15 cellular contexts compared by ENCODE assay signal in the genomic region with DNA sequence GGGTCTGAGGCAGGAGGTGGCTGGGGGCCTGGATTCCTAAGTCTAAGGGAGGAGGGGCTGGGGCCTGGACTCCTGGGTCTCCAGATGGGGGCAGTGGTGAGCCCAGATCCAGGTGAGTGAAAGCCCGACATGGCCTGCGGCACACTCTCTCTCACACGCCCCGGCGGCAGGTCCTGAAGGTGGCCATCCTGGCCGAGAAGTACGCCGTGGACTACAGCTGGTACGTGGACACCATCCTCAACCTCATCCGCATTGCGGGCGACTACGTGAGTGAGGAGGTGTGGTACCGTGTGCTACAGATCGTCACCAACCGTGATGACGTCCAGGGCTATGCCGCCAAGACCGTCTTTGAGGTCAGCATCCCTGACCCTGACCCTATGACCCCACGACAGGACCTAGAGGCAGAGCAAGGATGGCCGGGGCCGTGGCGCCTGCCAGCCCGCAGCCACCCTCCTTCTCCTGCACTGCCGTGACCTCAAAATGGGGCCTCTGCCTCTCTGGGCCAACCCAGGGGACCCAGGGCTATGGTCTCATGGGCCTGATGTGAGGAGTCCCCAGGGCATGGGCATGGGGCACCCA. TPM values are rescaled to one million over a fixed set of nuclear protein-coding genes. Genes with fewer than 3 reads are reported as not detected.
A peak's percentile ranks its signal among the peaks of the same experiment; 100 is the strongest.
DNase-seq lines count a peak whose midpoint lies in the region; ATAC-seq and TF ChIP-seq lines count a peak whose summit lies in the region.
"Had no signal": no experiment of that assay in that cellular context is flagged by ENCODE, and none has a peak within 500 bp of the region (broad histone marks: within the 10 kb centered on the region; RNA-seq: fewer than 3 reads in every experiment).

No MANE protein-coding gene starts in this region.

- H3K27me3 ChIP-seq in SK-N-SH (ENCODE audit: insufficient read depth), result no peaks in the 10 kb centered on the region
- H3K27me3 ChIP-seq in HCT116 (ENCODE audit: insufficient read depth, low read length), result no peaks in the 10 kb centered on the region
- no peaks in the 10 kb centered on the region for H3K27me3 ChIP-seq in stomach
- H3K27me3 ChIP-seq: vagina had no signal

- H4K20me1 ChIP-seq in SK-N-SH (ENCODE audit: insufficient read depth) (no peaks in the 10 kb centered on the region), HCT116 (ENCODE audit: insufficient read depth) (no peaks in the 10 kb centered on the region)

- ATAC-seq in SK-N-SH treated with all-trans-retinoic acid at 6 μM for 48 hours (no peak), HCT116 (peak; percentile 66), HG03521 (IDR thresholded peaks at IDR 0.05; ENCODE audit: unreplicated experiment) (no peak)

- H3K9ac ChIP-seq in SK-N-SH, result no peak overlapping the region
- H3K9ac ChIP-seq in HCT116 (ENCODE audit: low read length), result no peak overlapping the region

- no peak for TF ChIP-seq POLR2A in HCT116 (IDR thresholded peaks at IDR 0.05; ENCODE audit: borderline replicate concordance, extremely low read depth, insufficient read depth, insufficient read length)
- no peak for TF ChIP-seq POLR2A in stomach (IDR thresholded peaks at IDR 0.05)

- H3K4me2 ChIP-seq in SK-N-SH, result no peak overlapping the region
- H3K4me2 ChIP-seq in HCT116 (ENCODE audit: low read length), result no peak overlapping the region

- TF ChIP-seq EP300 in SK-N-SH (IDR thresholded peaks at IDR 0.05; ENCODE audit: borderline replicate concordance in 1 of 2, low read depth in 1 of 2, low read length in 1 of 2), result no peak
- TF ChIP-seq EP300 in stomach (IDR thresholded peaks at IDR 0.05), result no peak

- POLR2A ChIA-PET in SK-N-SH (lab: Yijun Ruan, JAX), result no interaction called here
- POLR2A ChIA-PET in HCT116 (lab: Charles Lee), result no interaction called here

- H3K79me2 ChIP-seq in SK-N-SH (ENCODE audit: insufficient read depth), result no peaks in the 10 kb centered on the region
- H3K79me2 ChIP-seq in HCT116 (ENCODE audit: insufficient read depth, low read length), result no peaks in the 10 kb centered on the region

- H3K4me1 ChIP-seq in SK-N-SH (ENCODE audit: control insufficient read depth in 1 of 2, insufficient read depth in 2 of 2, low read depth in 1 of 2, low read length in 1 of 2) (peaks cover 0 to 16% of the 10 kb centered on the region in 2 experiments; a peak in 1 of 4 replicates), HCT116 (ENCODE audit: control insufficient read depth in 1 of 2, insufficient read depth in 2 of 2, low read length in 2 of 2) (peaks cover 4% of the 10 kb centered on the region in 2 experiments; a peak in 3 of 4 replicates), stomach (peaks cover 0 to 22% (median 12%) of the 10 kb centered on the region in 4 donors)

- no peak overlapping the region for H3K27ac Mint-ChIP-seq in osteocyte (ENCODE audit: unreplicated experiment)

- CTCF ChIA-PET in SK-N-SH (lab: Yijun Ruan, JAX), result interaction anchor here (1.3 kb wide), 1 partner anchor 91 kb away, joined by 3 read pairs; no protein-coding TSS in a partner anchor
- CTCF ChIA-PET in HCT116 (lab: Charles Lee), result no interaction called here

- WGBS in SK-N-SH (ENCODE audit: low lambda C conversion rate), result 97% methylated on average over 8 of the region's 25 CpGs
- WGBS in stomach, 5 donors, result 90 to 100% (median 94%) methylated on average over 1 to 25 of the region's 25 CpGs

- H3K9me3 Mint-ChIP-seq in osteocyte (ENCODE audit: unreplicated experiment), result no peaks in the 10 kb centered on the region

- peaks cover 2% of the 10 kb centered on the region for H3K4me1 Mint-ChIP-seq in osteocyte (ENCODE audit: unreplicated experiment)

- TF ChIP-seq RAD21 in SK-N-SH (IDR thresholded peaks at IDR 0.05; ENCODE audit: low read length) (no peak), HCT116 (IDR thresholded peaks at IDR 0.05; ENCODE audit: low read depth) (no peak)

- no peak overlapping the region for H2AFZ ChIP-seq in SK-N-SH (ENCODE audit: low read depth)
- no peak overlapping the region for H2AFZ ChIP-seq in HCT116 (ENCODE audit: low read depth, low read length, poor library complexity, severe bottlenecking)

- H3K27ac ChIP-seq in SK-N-SH (ENCODE audit: low read depth in 2 of 2, low read length in 1 of 2), result no peak overlapping the region
- H3K27ac ChIP-seq in HCT116 (ENCODE audit: low read depth, low read length), result no peak overlapping the region
- H3K27ac ChIP-seq in stomach, result no peak overlapping the region
- H3K27ac ChIP-seq: vagina had no signal

- H3K4me3 Mint-ChIP-seq in osteocyte (ENCODE audit: unreplicated experiment), result no peak overlapping the region

- RAD21 ChIA-PET in HCT116 (lab: Charles Lee; ENCODE audit: low non-redundant PET in 1 of 2, low total read pairs in 2 of 2, uncharacterized antibody in 2 of 2, unreplicated experiment in 2 of 2), result no interaction called here

- DNase-seq in SK-N-SH, result no peak
- DNase-seq in HCT116 (ENCODE audit: low read depth, low spot score), result no peak
- DNase-seq in choroid plexus epithelial cell (ENCODE audit: low read depth), result no peak
- DNase-seq in osteocyte (ENCODE audit: extremely low spot score, unreplicated experiment), result no peak
- no peak for DNase-seq in stomach
- no peak for DNase-seq in SKM-1 treated with dmso at 0.1 percent for 144 hours (lab: John Stamatoyannopoulos, UW; ENCODE audit: unreplicated experiment)
- DNase-seq: activated T-cell treated with anti-CD3 and anti-CD28 coated beads for 4 hours, aorta, GDM1, hypothalamus, NCI-H446 treated with DMSO at 0.1 percent for 48 hours, occipital lobe had no signal

- H3K4me3 ChIP-seq in SK-N-SH (ENCODE audit: low read depth in 2 of 2, low read length in 1 of 2), result no peak overlapping the region
- no peak overlapping the region for H3K4me3 ChIP-seq in HCT116 (replicated peaks in 1 of 2; ENCODE audit: low read depth in 1 of 2, low read length in 2 of 2)
- no peak overlapping the region for H3K4me3 ChIP-seq in choroid plexus epithelial cell (ENCODE audit: low read depth, low read length)
- no peak overlapping the region for H3K4me3 ChIP-seq in stomach
- H3K4me3 ChIP-seq: vagina had no signal

- H3K9me3 ChIP-seq in SK-N-SH (no peaks in the 10 kb centered on the region), HCT116 (ENCODE audit: control insufficient read depth in 1 of 2, insufficient read depth in 1 of 2, low read depth in 1 of 2, low read length in 2 of 2) (no peaks in the 10 kb centered on the region), stomach (no peaks in the 10 kb centered on the region)
- H3K9me3 ChIP-seq: vagina had no signal

- intact Hi-C loops in HCT116 (cut with micrococcal nuclease), result no loop called here
- intact Hi-C loops in stomach (cut with DNase I; ENCODE audit: low total_unique reads), result loop anchor here (10.0 kb wide), 1 partner anchor 95 kb away; no protein-coding TSS in a partner anchor

- H3K9me2 ChIP-seq in SK-N-SH (no peaks in the 10 kb centered on the region), HCT116 (ENCODE audit: insufficient read depth) (no peaks in the 10 kb centered on the region)

- peaks cover 6% of the 10 kb centered on the region for H3F3A ChIP-seq in SK-N-SH (replicated peaks; ENCODE audit: insufficient read depth)

- H3K36me3 ChIP-seq in SK-N-SH (replicated peaks in 1 of 2; ENCODE audit: control insufficient read depth in 1 of 2, insufficient read depth in 2 of 2, low read length in 1 of 2), result peaks cover 28 to 42% of the 10 kb centered on the region in 2 experiments
- peaks cover 26 to 35% of the 10 kb centered on the region in 2 experiments for H3K36me3 ChIP-seq in HCT116 (ENCODE audit: control insufficient read depth in 1 of 2, insufficient read depth in 2 of 2, low read length in 2 of 2)
- peaks cover 81 to 100% (median 100%) of the 10 kb centered on the region in 4 donors for H3K36me3 ChIP-seq in stomach

- peak; percentile 27 for TF ChIP-seq CTCF in SK-N-SH (IDR thresholded peaks at IDR 0.05)
- peak in 2 of 3 experiments; percentile 29 to 41; a peak in 2 of 6 replicates for TF ChIP-seq CTCF in HCT116 (IDR thresholded peaks at IDR 0.05 in 2 of 3, conservative IDR thresholded peaks at IDR 0.05 in 1 of 3; ENCODE audit: borderline replicate concordance in 1 of 3, insufficient read depth in 1 of 3, low read depth in 2 of 3, low read length in 2 of 3)
- peak; percentile 40 for TF ChIP-seq CTCF in choroid plexus epithelial cell (conservative IDR thresholded peaks at IDR 0.05; ENCODE audit: low read depth, low read length)
- peak; percentile 17 for TF ChIP-seq CTCF in osteocyte (IDR thresholded peaks at IDR 0.05)
- TF ChIP-seq CTCF in stomach (IDR thresholded peaks at IDR 0.05), result no peak

- H3K36me3 Mint-ChIP-seq in osteocyte (ENCODE audit: unreplicated experiment), result peaks cover 24% of the 10 kb centered on the region

- H3K27me3 Mint-ChIP-seq in osteocyte (ENCODE audit: unreplicated experiment), result no peaks in the 10 kb centered on the region

- no TSS peak for BruUV-seq in HCT116 (replicated peaks; lab: Mats Ljungman, UMichigan)

RNA-seq across cellular contexts. Expression of gene FUZ, which starts 13.2 kb away (rescaled TPM):
- polyA plus RNA-seq in SK-N-SH (2012; rRNA removed) (23.7 and 29.9 TPM in 2 replicates), stomach (10 to 100 TPM; 15.1 to 17.6 (median 15.9) TPM)
- polyA plus RNA-seq in SK-N-SH (2012; cell fraction: cytosol; rRNA removed), result 15.2 and 23.5 TPM in 2 replicates
- 56.1 and 56.3 TPM in 2 replicates for polyA plus RNA-seq in SK-N-SH (2012; cell fraction: nucleus; rRNA removed)
- total RNA-seq in HCT116 (2021; ENCODE audit: unreplicated experiment) (1.1 TPM), osteocyte (19.9 and 24.4 TPM in 2 replicates), stomach (10 to 100 TPM in 3 of 5 donors, 1 to 10 TPM in 2; 1.2 to 37.4 (median 10.5) TPM)
- polyA plus RNA-seq in HCT116 (2012), result 1.0 and 2.3 TPM in 2 replicates

RNA-seq across cellular contexts. Expression of gene MED25, which starts 18.2 kb away (rescaled TPM):
- polyA plus RNA-seq in SK-N-SH (2012; rRNA removed), result 15.7 and 30.2 TPM in 2 replicates
- 20.5 and 25.3 TPM in 2 replicates for polyA plus RNA-seq in SK-N-SH (2012; cell fraction: cytosol; rRNA removed)
- polyA plus RNA-seq in SK-N-SH (2012; cell fraction: nucleus; rRNA removed), result 105 and 119 TPM in 2 replicates
- total RNA-seq in HCT116 (2021; ENCODE audit: unreplicated experiment), result 77.7 TPM
- polyA plus RNA-seq in HCT116 (2012), result 56.6 and 62.7 TPM in 2 replicates
- total RNA-seq in osteocyte, result 56.1 and 58.1 TPM in 2 replicates
- 100 to 1,000 TPM in 3 of 5 donors, 10 to 100 TPM in 2; 18.0 to 387 (median 178) TPM for total RNA-seq in stomach
- polyA plus RNA-seq in stomach, result 10 to 100 TPM; 46.6 to 59.8 (median 55.3) TPM

RNA-seq across cellular contexts. Expression of gene AP2A1, which starts 33.1 kb away (rescaled TPM):
- polyA plus RNA-seq in SK-N-SH (2012; rRNA removed) (59.6 and 74.8 TPM in 2 replicates), stomach (10 to 100 TPM; 24.3 to 31.2 (median 27.3) TPM)
- polyA plus RNA-seq in SK-N-SH (2012; cell fraction: cytosol; rRNA removed), result 26.7 and 43.4 TPM in 2 replicates
- polyA plus RNA-seq in SK-N-SH (2012; cell fraction: nucleus; rRNA removed), result 104 and 135 TPM in 2 replicates
- total RNA-seq in HCT116 (2021; ENCODE audit: unreplicated experiment) (102 TPM), osteocyte (130 and 133 TPM in 2 replicates), stomach (100 to 1,000 TPM in 1 of 5 donors, 10 to 100 TPM in 4; 19.8 to 177 (median 38.4) TPM)
- 92.9 and 95.3 TPM in 2 replicates for polyA plus RNA-seq in HCT116 (2012)

RNA-seq across cellular contexts. Expression of gene TSKS, which starts 36.8 kb away (rescaled TPM):
- polyA plus RNA-seq in SK-N-SH (2012; rRNA removed) (not detected in 2 replicates), stomach (under 1 TPM in 1 of 3 donors, not detected in 2; 0.73 TPM)
- 0.03 TPM in 1 of 2 replicates, not detected in the other for polyA plus RNA-seq in SK-N-SH (2012; cell fraction: cytosol; rRNA removed)
- polyA plus RNA-seq in SK-N-SH (2012; cell fraction: nucleus; rRNA removed), result 0.04 TPM in 1 of 2 replicates, not detected in the other
- total RNA-seq in HCT116 (2021; ENCODE audit: unreplicated experiment) (0.76 TPM), osteocyte (not detected in 2 replicates), stomach (not detected)
- polyA plus RNA-seq in HCT116 (2012), result 0.74 and 0.91 TPM in 2 replicates

RNA-seq across cellular contexts. Expression of gene PTOV1, which starts 51.1 kb away (rescaled TPM):
- 56.1 and 95.0 TPM in 2 replicates for polyA plus RNA-seq in SK-N-SH (2012; rRNA removed)
- 32.2 and 57.7 TPM in 2 replicates for polyA plus RNA-seq in SK-N-SH (2012; cell fraction: cytosol; rRNA removed)
- 272 and 289 TPM in 2 replicates for polyA plus RNA-seq in SK-N-SH (2012; cell fraction: nucleus; rRNA removed)
- 236 TPM for total RNA-seq in HCT116 (2021; ENCODE audit: unreplicated experiment)
- 179 and 183 TPM in 2 replicates for polyA plus RNA-seq in HCT116 (2012)
- 266 and 295 TPM in 2 replicates for total RNA-seq in osteocyte
- total RNA-seq in stomach, result 100 to 1,000 TPM in 3 of 5 donors, 10 to 100 TPM in 2; 45.0 to 186 (median 102) TPM
- polyA plus RNA-seq in stomach, result 100 to 1,000 TPM; 117 to 131 (median 118) TPM

Comparison
In these comparisons a context has a peak if more than half of its experiments do, and no peak if none do; other contexts are left out.
1. CTCF ChIP-seq: peak in SK-N-SH (single experiment), HCT116 (2 of 3), choroid plexus epithelial cell (single experiment) and osteocyte (single experiment); none in stomach (0 of 7).